In the genomic region with DNA sequence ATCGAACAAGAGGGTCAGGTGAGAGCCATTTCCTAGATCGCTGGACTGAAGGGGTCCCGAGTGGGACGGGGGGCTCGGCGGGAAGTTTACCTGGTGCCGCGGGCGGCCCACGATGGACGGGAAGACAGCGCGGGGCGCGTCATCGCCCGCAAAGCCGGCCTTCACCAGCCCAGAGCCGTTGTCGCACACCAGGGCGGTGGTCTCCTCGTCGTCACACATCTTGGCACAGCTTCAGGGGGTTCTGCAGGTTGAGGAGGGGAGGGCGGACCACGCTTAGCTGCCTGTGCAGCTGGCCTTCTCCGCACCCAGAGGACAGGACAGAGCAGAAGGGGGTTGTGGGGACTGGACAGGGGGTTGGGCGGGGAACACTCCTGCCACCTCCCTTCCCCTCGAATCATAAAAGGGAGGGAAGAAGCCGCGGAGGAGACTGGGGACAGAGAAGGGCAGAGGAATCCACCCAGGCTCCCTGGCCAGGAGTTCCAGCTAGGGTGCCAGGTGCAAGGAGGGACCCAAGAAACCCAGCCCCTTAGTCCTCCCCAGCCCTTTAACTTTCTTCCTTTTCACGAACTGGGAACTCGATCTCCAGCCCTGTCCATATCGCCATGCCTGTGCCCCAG, we compare ENCODE assay signal across 1 cellular context.
A peak's percentile ranks its signal among the peaks of the same experiment; 100 is the strongest.
TF ChIP-seq lines count a peak whose summit lies in the region.

No MANE protein-coding gene starts in this region.

TF ChIP-seq in H1, 55 proteins besides CTCF, POLR2A, EP300 and RAD21:
- TF ChIP-seq FOSL1 (IDR thresholded peaks at IDR 0.05; ENCODE audit: insufficient read depth, low read depth, low read length), result no peak
- TF ChIP-seq E2F6 (IDR thresholded peaks at IDR 0.05), result peak; percentile 35; the same call in 1 of the 2 replicates
- no peak for TF ChIP-seq EZH2 (IDR thresholded peaks at IDR 0.05; ENCODE audit: low read depth, low read length, severe bottlenecking)
- TF ChIP-seq ZNF274 (IDR thresholded peaks at IDR 0.05; ENCODE audit: borderline replicate concordance, extremely low read depth, low read length), result no peak
- no peak for TF ChIP-seq SUZ12 (IDR thresholded peaks at IDR 0.05; ENCODE audit: low read length)
- TF ChIP-seq SIX5 (IDR thresholded peaks at IDR 0.05; ENCODE audit: low read depth, low read length), result no peak
- 0 out of 2 replicates have a peak, but pooled peaks have one; percentile 20 for TF ChIP-seq MAX (IDR thresholded peaks at IDR 0.05)
